In genomic region chrX:96982159-96982558, GRCh38 we compare ENCODE assay signal across 18 cellular contexts.
DNase-seq lines count a peak whose midpoint lies in the region; ATAC-seq and TF ChIP-seq lines count a peak whose summit lies in the region.
"Had no signal": no experiment of that assay in that cellular context is flagged by ENCODE, and none has a peak within 500 bp of the region (broad histone marks: within the 10 kb centered on the region; RNA-seq: fewer than 3 reads in every experiment).

No MANE protein-coding gene starts in this region.

- no peaks in the 10 kb centered on the region for H3K27me3 Mint-ChIP-seq in chondrocyte (ENCODE audit: low read depth)
- H3K27me3 Mint-ChIP-seq: CD4-positive, alpha-beta memory T cell had no signal

- ATAC-seq in right cardiac atrium (peak; percentile 36 to 52), Right ventricle myocardium inferior (no peak), GM19328 (IDR thresholded peaks at IDR 0.05; ENCODE audit: unreplicated experiment) (no peak)
- ATAC-seq: A549, HepG2 had no signal

- no peak for TF ChIP-seq POLR2A in erythroblast (IDR thresholded peaks at IDR 0.05; ENCODE audit: low read length)

- no peaks in the 10 kb centered on the region for H3K4me1 Mint-ChIP-seq in chondrocyte (ENCODE audit: low read depth)
- H3K4me1 Mint-ChIP-seq: CD4-positive, alpha-beta memory T cell had no signal

- no peak overlapping the region for H3K27ac Mint-ChIP-seq in chondrocyte (ENCODE audit: unreplicated experiment)
- H3K27ac Mint-ChIP-seq: CD4-positive, alpha-beta memory T cell had no signal

- H3K27me3 ChIP-seq in right cardiac atrium (ENCODE audit: control insufficient read depth, insufficient read depth) = no peaks in the 10 kb centered on the region
- H3K27me3 ChIP-seq: BE2C had no signal

- no peak overlapping the region for H3K4me3 ChIP-seq in right cardiac atrium (ENCODE audit: low read length)
- H3K4me3 ChIP-seq in retinal pigment epithelial cell (ENCODE audit: low read length) = no peak overlapping the region
- H3K4me3 ChIP-seq: A549, HAP-1 had no signal

- no peak for TF ChIP-seq CTCF in VCaP (conservative IDR thresholded peaks at IDR 0.05)
- no peak for TF ChIP-seq CTCF in retinal pigment epithelial cell (conservative IDR thresholded peaks at IDR 0.05; ENCODE audit: low read depth, low read length)
- TF ChIP-seq CTCF in chondrocyte (IDR thresholded peaks at IDR 0.05) = no peak

- H3K9me3 ChIP-seq in right cardiac atrium (ENCODE audit: control insufficient read depth, low read length) = no peaks in the 10 kb centered on the region
- H3K9me3 ChIP-seq: A549, BE2C, HAP-1 had no signal

- H3K27ac ChIP-seq in right cardiac atrium (ENCODE audit: low read length) (no peak overlapping the region), VCaP (peak overlapping the region; percentile 55)
- H3K27ac ChIP-seq: A549, C4-2B had no signal

- H3K36me3 Mint-ChIP-seq in chondrocyte (ENCODE audit: low read depth) = no peaks in the 10 kb centered on the region

- H3K4me1 ChIP-seq in right cardiac atrium (ENCODE audit: control insufficient read depth, insufficient read depth, low read length) = no peaks in the 10 kb centered on the region
- H3K4me1 ChIP-seq: A549, BE2C, HAP-1 had no signal

- WGBS in right cardiac atrium = 14% methylated on average over 1 of the region's 1 CpG

- DNase-seq in right cardiac atrium (no peak), Right ventricle myocardium inferior (ENCODE audit: missing footprints) (no peak), erythroblast (lab: John Stamatoyannopoulos, UW) (peak; percentile 21 to 63), retinal pigment epithelial cell (ENCODE audit: low read depth) (peak; percentile 20), chondrocyte (ENCODE audit: low spot score) (no peak)
- no peak for DNase-seq in activated T-cell treated with anti-CD3 and anti-CD28 coated beads, Interleukin-2, amount 50 U/mL, for 48 hours
- DNase-seq: BE2C; CD4-positive, alpha-beta memory T cell; DMS153; DMS79 treated with DMSO at 0.1 percent for 48 hours; EL; GOT3 had no signal

- no peak overlapping the region for H3K4me3 Mint-ChIP-seq in chondrocyte (ENCODE audit: unreplicated experiment)
- H3K4me3 Mint-ChIP-seq: CD4-positive, alpha-beta memory T cell had no signal

- H3K9me3 Mint-ChIP-seq in chondrocyte (ENCODE audit: low read depth) = no peaks in the 10 kb centered on the region
- H3K9me3 Mint-ChIP-seq: CD4-positive, alpha-beta memory T cell had no signal

- intact Hi-C loops in right cardiac atrium (cut with DNase I) (no loop called here), Right ventricle myocardium inferior (cut with DNase I) (no loop called here)

Comparison
In these comparisons a context has a peak if more than half of its experiments do, and no peak if none do; other contexts are left out.
1. ATAC-seq: peak in right cardiac atrium (2 of 2); none in Right ventricle myocardium inferior (single experiment) and GM19328 (single experiment).
2. DNase-seq: peak in erythroblast (2 of 2) and retinal pigment epithelial cell (single experiment); none in right cardiac atrium (0 of 3), Right ventricle myocardium inferior (single experiment), activated T-cell treated with anti-CD3 and anti-CD28 coated beads, Interleukin-2, amount 50 U/mL, for 48 hours (0 of 2) and chondrocyte (single experiment).